ENCODE assay signal across 1 cellular context in genomic region chr10:123496996-123497660, GRCh38.
TF ChIP-seq lines count a peak whose summit lies in the region.

No MANE protein-coding gene starts in this region.

TF ChIP-seq in GM23338, 12 proteins besides CTCF, POLR2A, EP300 and RAD21 (continued from another document):
- TF ChIP-seq, protein P1, sequence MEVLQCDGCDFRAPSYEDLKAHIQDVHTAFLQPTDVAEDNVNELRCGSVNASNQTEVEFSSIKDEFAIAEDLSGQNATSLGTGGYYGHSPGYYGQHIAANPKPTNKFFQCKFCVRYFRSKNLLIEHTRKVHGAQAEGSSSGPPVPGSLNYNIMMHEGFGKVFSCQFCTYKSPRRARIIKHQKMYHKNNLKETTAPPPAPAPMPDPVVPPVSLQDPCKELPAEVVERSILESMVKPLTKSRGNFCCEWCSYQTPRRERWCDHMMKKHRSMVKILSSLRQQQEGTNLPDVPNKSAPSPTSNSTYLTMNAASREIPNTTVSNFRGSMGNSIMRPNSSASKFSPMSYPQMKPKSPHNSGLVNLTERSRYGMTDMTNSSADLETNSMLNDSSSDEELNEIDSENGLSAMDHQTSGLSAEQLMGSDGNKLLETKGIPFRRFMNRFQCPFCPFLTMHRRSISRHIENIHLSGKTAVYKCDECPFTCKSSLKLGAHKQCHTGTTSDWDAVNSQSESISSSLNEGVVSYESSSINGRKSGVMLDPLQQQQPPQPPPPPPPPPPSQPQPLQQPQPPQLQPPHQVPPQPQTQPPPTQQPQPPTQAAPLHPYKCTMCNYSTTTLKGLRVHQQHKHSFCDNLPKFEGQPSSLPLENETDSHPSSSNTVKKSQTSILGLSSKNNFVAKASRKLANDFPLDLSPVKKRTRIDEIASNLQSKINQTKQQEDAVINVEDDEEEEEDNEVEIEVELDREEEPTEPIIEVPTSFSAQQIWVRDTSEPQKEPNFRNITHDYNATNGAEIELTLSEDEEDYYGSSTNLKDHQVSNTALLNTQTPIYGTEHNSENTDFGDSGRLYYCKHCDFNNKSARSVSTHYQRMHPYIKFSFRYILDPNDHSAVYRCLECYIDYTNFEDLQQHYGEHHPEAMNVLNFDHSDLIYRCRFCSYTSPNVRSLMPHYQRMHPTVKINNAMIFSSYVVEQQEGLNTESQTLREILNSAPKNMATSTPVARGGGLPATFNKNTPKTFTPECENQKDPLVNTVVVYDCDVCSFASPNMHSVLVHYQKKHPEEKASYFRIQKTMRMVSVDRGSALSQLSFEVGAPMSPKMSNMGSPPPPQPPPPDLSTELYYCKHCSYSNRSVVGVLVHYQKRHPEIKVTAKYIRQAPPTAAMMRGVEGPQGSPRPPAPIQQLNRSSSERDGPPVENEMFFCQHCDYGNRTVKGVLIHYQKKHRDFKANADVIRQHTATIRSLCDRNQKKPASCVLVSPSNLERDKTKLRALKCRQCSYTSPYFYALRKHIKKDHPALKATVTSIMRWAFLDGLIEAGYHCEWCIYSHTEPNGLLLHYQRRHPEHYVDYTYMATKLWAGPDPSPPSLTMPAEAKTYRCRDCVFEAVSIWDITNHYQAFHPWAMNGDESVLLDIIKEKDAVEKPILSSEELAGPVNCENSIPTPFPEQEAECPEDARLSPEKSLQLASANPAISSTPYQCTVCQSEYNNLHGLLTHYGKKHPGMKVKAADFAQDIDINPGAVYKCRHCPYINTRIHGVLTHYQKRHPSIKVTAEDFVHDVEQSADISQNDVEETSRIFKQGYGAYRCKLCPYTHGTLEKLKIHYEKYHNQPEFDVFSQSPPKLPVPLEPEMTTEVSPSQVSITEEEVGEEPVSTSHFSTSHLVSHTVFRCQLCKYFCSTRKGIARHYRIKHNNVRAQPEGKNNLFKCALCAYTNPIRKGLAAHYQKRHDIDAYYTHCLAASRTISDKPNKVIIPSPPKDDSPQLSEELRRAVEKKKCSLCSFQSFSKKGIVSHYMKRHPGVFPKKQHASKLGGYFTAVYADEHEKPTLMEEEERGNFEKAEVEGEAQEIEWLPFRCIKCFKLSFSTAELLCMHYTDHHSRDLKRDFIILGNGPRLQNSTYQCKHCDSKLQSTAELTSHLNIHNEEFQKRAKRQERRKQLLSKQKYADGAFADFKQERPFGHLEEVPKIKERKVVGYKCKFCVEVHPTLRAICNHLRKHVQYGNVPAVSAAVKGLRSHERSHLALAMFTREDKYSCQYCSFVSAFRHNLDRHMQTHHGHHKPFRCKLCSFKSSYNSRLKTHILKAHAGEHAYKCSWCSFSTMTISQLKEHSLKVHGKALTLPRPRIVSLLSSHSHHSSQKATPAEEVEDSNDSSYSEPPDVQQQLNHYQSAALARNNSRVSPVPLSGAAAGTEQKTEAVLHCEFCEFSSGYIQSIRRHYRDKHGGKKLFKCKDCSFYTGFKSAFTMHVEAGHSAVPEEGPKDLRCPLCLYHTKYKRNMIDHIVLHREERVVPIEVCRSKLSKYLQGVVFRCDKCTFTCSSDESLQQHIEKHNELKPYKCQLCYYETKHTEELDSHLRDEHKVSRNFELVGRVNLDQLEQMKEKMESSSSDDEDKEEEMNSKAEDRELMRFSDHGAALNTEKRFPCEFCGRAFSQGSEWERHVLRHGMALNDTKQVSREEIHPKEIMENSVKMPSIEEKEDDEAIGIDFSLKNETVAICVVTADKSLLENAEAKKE (CRISPR knock-in tag; IDR thresholded peaks at IDR 0.05), result no peak
